ENCODE assay signal across 9 cellular contexts in genomic region chr3:146577662-146578061, GRCh38. TPM values are rescaled to one million over a fixed set of nuclear protein-coding genes. Genes with fewer than 3 reads are reported as not detected.
DNase-seq lines count a peak whose midpoint lies in the region; ATAC-seq and TF ChIP-seq lines count a peak whose summit lies in the region.
"Had no signal": no experiment of that assay in that cellular context is flagged by ENCODE, and none has a peak within 500 bp of the region (broad histone marks: within the 10 kb centered on the region; RNA-seq: fewer than 3 reads in every experiment).

No MANE protein-coding gene starts in this region.

- peak; percentile 81 for TF ChIP-seq RAD21 in IMR-90 (IDR thresholded peaks at IDR 0.05; ENCODE audit: low read length)

- no peak overlapping the region for H3K4me2 ChIP-seq in IMR-90 (ENCODE audit: low read depth, low read length)
- H3K4me2 ChIP-seq: BLaER1 had no signal

- no peaks in the 10 kb centered on the region for H3K36me3 ChIP-seq in IMR-90 (ENCODE audit: control insufficient read depth, insufficient read depth, low read length)
- no peaks in the 10 kb centered on the region for H3K36me3 ChIP-seq in psoas muscle (ENCODE audit: insufficient read depth in 1 of 2, low read depth in 1 of 2)
- H3K36me3 ChIP-seq: BLaER1 had no signal

- in situ Hi-C loops in IMR-90 (cut with MboI; ENCODE audit: low sequenced_read_pairs) = loop anchor here (5.0 to 10.0 kb wide), 2 partner anchors 245 to 513 kb away; no protein-coding TSS in a partner anchor

- no peak overlapping the region for H3K27ac Mint-ChIP-seq in T-helper 17 cell

- H3K18ac ChIP-seq in IMR-90 (ENCODE audit: low read depth, low read length) = no peak overlapping the region

- CTCF ChIA-PET in IMR-90 (lab: Yijun Ruan, JAX) = interaction anchor here (0.6 to 2.3 kb wide), 7 partner anchors 26 to 513 kb away, joined by 3 to 12 read pairs (median 4); no protein-coding TSS in a partner anchor

- no peak overlapping the region for H2BK5ac ChIP-seq in IMR-90 (ENCODE audit: low read depth, low read length, poor library complexity, severe bottlenecking)

- H3K9me3 ChIP-seq in IMR-90 (ENCODE audit: control insufficient read depth, insufficient read depth, low read length) = no peaks in the 10 kb centered on the region; the same call in 1 of the 2 replicates
- H3K9me3 ChIP-seq in T-helper 17 cell (ENCODE audit: control insufficient read depth, low read length, poor library complexity, severe bottlenecking) = peaks cover under 1% of the 10 kb centered on the region
- H3K9me3 ChIP-seq in psoas muscle = no peaks in the 10 kb centered on the region

- POLR2A ChIA-PET in IMR-90 (lab: Charles Lee; ENCODE audit: unreplicated experiment) = no interaction called here

- no peak overlapping the region for H4K5ac ChIP-seq in IMR-90 (ENCODE audit: low read depth, low read length)

- H3K4me3 Mint-ChIP-seq in T-helper 17 cell = no peak overlapping the region

- H2AK5ac ChIP-seq in IMR-90 (ENCODE audit: low read depth, low read length) = no peak overlapping the region

- TF ChIP-seq POLR2A in IMR-90 (IDR thresholded peaks at IDR 0.05; ENCODE audit: low read depth, low read length) = no peak

- no peaks in the 10 kb centered on the region for H3K36me3 Mint-ChIP-seq in T-helper 17 cell (ENCODE audit: low read depth)

- no peak overlapping the region for H3K4ac ChIP-seq in IMR-90 (ENCODE audit: low read depth, low read length)

- no peak overlapping the region for H3K4me3 ChIP-seq in IMR-90 (ENCODE audit: insufficient read depth, low read depth, low read length)
- H3K4me3 ChIP-seq in psoas muscle = no peak overlapping the region
- H3K4me3 ChIP-seq: BLaER1 had no signal

- H4K8ac ChIP-seq in IMR-90 (ENCODE audit: low read depth in 2 of 2, low read length in 2 of 2) = no peak overlapping the region

- H3K14ac ChIP-seq in IMR-90 (replicated peaks; ENCODE audit: low read depth, low read length) = no peak overlapping the region

- no peak overlapping the region for H2BK120ac ChIP-seq in IMR-90 (ENCODE audit: low read depth, low read length)

- H2BK20ac ChIP-seq in IMR-90 (ENCODE audit: low read depth, low read length) = no peak overlapping the region

- H3K56ac ChIP-seq in IMR-90 (ENCODE audit: extremely low read depth, insufficient read depth, low read length) = no peak overlapping the region

- no peaks in the 10 kb centered on the region for H3K4me1 Mint-ChIP-seq in T-helper 17 cell

- no peaks in the 10 kb centered on the region for H4K20me1 ChIP-seq in IMR-90 (ENCODE audit: insufficient read depth, low read length)
- H4K20me1 ChIP-seq: BLaER1 had no signal

- H3K4me1 ChIP-seq in IMR-90 (ENCODE audit: control insufficient read depth, insufficient read depth, low read length) (peaks cover 2% of the 10 kb centered on the region; the same call in 1 of the 2 replicates), psoas muscle (no peaks in the 10 kb centered on the region)
- H3K4me1 ChIP-seq: BLaER1 had no signal

- H3K27me3 ChIP-seq in IMR-90 (ENCODE audit: control insufficient read depth, insufficient read depth, low read length) (no peaks in the 10 kb centered on the region), psoas muscle (ENCODE audit: insufficient read depth in 3 of 3, low read length in 2 of 3) (no peaks in the 10 kb centered on the region)
- H3K27me3 ChIP-seq: BLaER1 had no signal

- DNase-seq in NCI-H1436 (lab: John Stamatoyannopoulos, UW) = peak; percentile 51
- DNase-seq in NCI-H1436 treated with DMSO at 0.1 percent for 48 hours (lab: John Stamatoyannopoulos, UW) = no peak
- DNase-seq in IMR-90 = peak; percentile 73
- no peak for DNase-seq in T-helper 17 cell
- peak; percentile 59 for DNase-seq in fibroblast of gingiva (ENCODE audit: low read depth)
- no peak for DNase-seq in psoas muscle
- DNase-seq in HPDE6-E6E7 (ENCODE audit: extremely low spot score) = no peak

- H2BK15ac ChIP-seq in IMR-90 (ENCODE audit: low read depth, low read length) = no peak overlapping the region

- no peak overlapping the region for H2AFZ ChIP-seq in IMR-90 (replicated peaks; ENCODE audit: low read length, poor library complexity)

- no peak overlapping the region for H4K91ac ChIP-seq in IMR-90 (ENCODE audit: insufficient read depth, low read depth, low read length)

- no peak overlapping the region for H3K9ac ChIP-seq in IMR-90 (ENCODE audit: low read depth, low read length)
- H3K9ac ChIP-seq: BLaER1 had no signal

- ATAC-seq in GM18868 (IDR thresholded peaks at IDR 0.05; ENCODE audit: unreplicated experiment) (peak; percentile 75), IMR-90 (ENCODE audit: low read depth) (peak; percentile 66; the same call in 1 of the 2 replicates), T-helper 17 cell (peak; percentile 50), psoas muscle (no peak)

- no peaks in the 10 kb centered on the region for H3K27me3 Mint-ChIP-seq in T-helper 17 cell

- H3K27ac ChIP-seq in IMR-90 (ENCODE audit: insufficient read depth, low read length) (no peak overlapping the region), psoas muscle (no peak overlapping the region)
- H3K27ac ChIP-seq: BLaER1 had no signal

- no peaks in the 10 kb centered on the region for H3K9me1 ChIP-seq in IMR-90 (ENCODE audit: insufficient read depth, low read length)

- no peak overlapping the region for H2AK9ac ChIP-seq in IMR-90 (replicated peaks; ENCODE audit: low read depth, low read length, poor library complexity)

- no peaks in the 10 kb centered on the region for H3K79me1 ChIP-seq in IMR-90 (ENCODE audit: low read depth in 1 of 2, low read length in 2 of 2)

- intact Hi-C loops in IMR-90 (cut with micrococcal nuclease) = loop anchor here (1.0 to 2.0 kb wide), 5 partner anchors 243 to 513 kb away; no protein-coding TSS in a partner anchor
- intact Hi-C loops in psoas muscle (cut with DNase I) = loop anchor here in 1 of 2 donors (5.0 to 10.0 kb wide), 2 partner anchors 245 to 363 kb away; no protein-coding TSS in a partner anchor

- no peak overlapping the region for H3K23ac ChIP-seq in IMR-90 (ENCODE audit: low read depth, low read length)

- TF ChIP-seq CTCF in IMR-90 (conservative IDR thresholded peaks at IDR 0.05; ENCODE audit: low read depth, low read length) = peak; percentile 70
- TF ChIP-seq CTCF in psoas muscle (IDR thresholded peaks at IDR 0.05) = peak; percentile 38

- dilution Hi-C loops in IMR-90 (cut with HindIII; ENCODE audit: low sequenced_read_pairs, unreplicated experiment) = no loop called here

- no TSS peak for BruUV-seq in IMR-90 (replicated peaks; lab: Mats Ljungman, UMichigan)

TF ChIP-seq in IMR-90, 13 proteins besides CTCF, POLR2A, EP300 and RAD21:
- TF ChIP-seq NFE2L2 (IDR thresholded peaks at IDR 0.05; ENCODE audit: low read depth, low read length) = no peak
- TF ChIP-seq MAZ (IDR thresholded peaks at IDR 0.05; ENCODE audit: borderline replicate concordance, low read depth, low read length) = no peak
- no peak for TF ChIP-seq MAFK (IDR thresholded peaks at IDR 0.05; ENCODE audit: low read depth, low read length)
- TF ChIP-seq CHD1 (IDR thresholded peaks at IDR 0.05; ENCODE audit: low read depth, low read length) = no peak
- TF ChIP-seq, protein P1, sequence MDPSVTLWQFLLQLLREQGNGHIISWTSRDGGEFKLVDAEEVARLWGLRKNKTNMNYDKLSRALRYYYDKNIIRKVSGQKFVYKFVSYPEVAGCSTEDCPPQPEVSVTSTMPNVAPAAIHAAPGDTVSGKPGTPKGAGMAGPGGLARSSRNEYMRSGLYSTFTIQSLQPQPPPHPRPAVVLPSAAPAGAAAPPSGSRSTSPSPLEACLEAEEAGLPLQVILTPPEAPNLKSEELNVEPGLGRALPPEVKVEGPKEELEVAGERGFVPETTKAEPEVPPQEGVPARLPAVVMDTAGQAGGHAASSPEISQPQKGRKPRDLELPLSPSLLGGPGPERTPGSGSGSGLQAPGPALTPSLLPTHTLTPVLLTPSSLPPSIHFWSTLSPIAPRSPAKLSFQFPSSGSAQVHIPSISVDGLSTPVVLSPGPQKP (IDR thresholded peaks at IDR 0.05; ENCODE audit: borderline replicate concordance, low read depth, low read length) = no peak
- TF ChIP-seq RFX5 (IDR thresholded peaks at IDR 0.05; ENCODE audit: low read depth, low read length) = no peak
- TF ChIP-seq SMC3 (IDR thresholded peaks at IDR 0.05; ENCODE audit: low read depth, low read length) = peak; percentile 78

RNA-seq across cellular contexts. Expression of gene PLSCR5, which starts 27.5 kb away (rescaled TPM):
- total RNA-seq in IMR-90 (2012; rRNA removed) = not detected in 2 replicates
- polyA plus RNA-seq in IMR-90 (2012; rRNA removed) = not detected in 2 replicates
- not detected in 2 replicates for polyA plus RNA-seq in IMR-90 (2012; cell fraction: cytosol; rRNA removed)
- polyA plus RNA-seq in IMR-90 (2012; cell fraction: nucleus; rRNA removed; ENCODE audit: low replicate concordance) = not detected in 2 replicates
- total RNA-seq in T-helper 17 cell = not detected
- total RNA-seq in psoas muscle = not detected
- not detected for polyA plus RNA-seq in psoas muscle

RNA-seq across cellular contexts. Expression of gene PLSCR1, which starts 33.3 kb away (rescaled TPM):
- total RNA-seq in IMR-90 (2012; rRNA removed) (5.6 and 11.7 TPM in 2 replicates), T-helper 17 cell (10 to 100 TPM; 14.8 TPM), psoas muscle (10 to 100 TPM; 11.1 to 31.0 (median 21.0) TPM)
- polyA plus RNA-seq in IMR-90 (2012; rRNA removed) (11.5 and 13.2 TPM in 2 replicates), psoas muscle (10 to 100 TPM in 1 of 3 donors, 1 to 10 TPM in 2; 7.1 to 13.1 (median 8.0) TPM)
- polyA plus RNA-seq in IMR-90 (2012; cell fraction: cytosol; rRNA removed) = 10.0 and 10.3 TPM in 2 replicates
- polyA plus RNA-seq in IMR-90 (2012; cell fraction: nucleus; rRNA removed; ENCODE audit: low replicate concordance) = 4.8 and 15.0 TPM in 2 replicates

Comparison
In these comparisons a context has a peak if more than half of its experiments do, and no peak if none do; other contexts are left out.
1. DNase-seq: peak in NCI-H1436 (single experiment), IMR-90 (single experiment) and fibroblast of gingiva (single experiment); none in NCI-H1436 treated with DMSO at 0.1 percent for 48 hours (single experiment), T-helper 17 cell (0 of 3), psoas muscle (0 of 2) and HPDE6-E6E7 (single experiment).
2. ATAC-seq: peak in GM18868 (single experiment), IMR-90 (single experiment) and T-helper 17 cell (single experiment); none in psoas muscle (0 of 4).